Comparison of ENCODE assay signal across 11 cellular contexts in the genomic region with DNA sequence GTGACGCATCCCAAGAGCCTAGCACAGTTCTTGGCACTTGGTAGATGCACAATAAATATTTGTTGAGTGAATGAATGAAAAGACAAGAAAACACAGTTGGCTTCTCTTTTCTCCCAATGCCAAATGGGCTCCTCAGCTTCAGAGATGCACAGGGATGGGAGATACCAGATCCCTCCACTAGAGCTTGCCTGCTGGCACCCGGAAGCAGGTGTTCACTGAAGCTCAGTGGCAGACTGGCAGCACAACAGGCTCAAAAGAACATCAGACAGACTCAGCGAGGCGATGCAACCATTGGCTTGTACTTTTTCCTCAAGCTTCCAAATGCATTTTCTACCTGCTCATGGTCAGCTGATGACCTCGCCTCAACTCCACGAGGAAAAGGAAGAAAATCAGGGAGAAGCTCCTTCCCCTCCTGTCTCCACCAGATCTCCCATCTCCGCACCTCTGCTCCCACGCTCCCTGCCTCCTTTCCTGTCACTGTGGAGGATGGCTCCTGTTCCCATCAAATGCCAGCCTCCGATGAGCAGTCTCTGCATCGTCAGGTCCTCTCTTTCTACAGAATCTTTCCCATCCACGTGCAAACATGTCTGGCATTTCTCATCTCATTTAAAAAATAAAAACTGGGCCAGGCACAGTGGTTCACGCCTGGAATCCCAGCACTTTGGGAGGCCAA. TPM values are rescaled to one million over a fixed set of nuclear protein-coding genes. Genes with fewer than 3 reads are reported as not detected.
DNase-seq lines count a peak whose midpoint lies in the region; ATAC-seq, FAIRE-seq and TF ChIP-seq lines count a peak whose summit lies in the region.
"Had no signal": no experiment of that assay in that cellular context is flagged by ENCODE, and none has a peak within 500 bp of the region (broad histone marks: within the 10 kb centered on the region; RNA-seq: fewer than 3 reads in every experiment).

No MANE protein-coding gene starts in this region.

- no peak for FAIRE-seq in A549 (lab: Jason Lieb, UNC)
- no peak for FAIRE-seq in small intestine (lab: Jason Lieb, UNC)

- in situ Hi-C loops in G401 (cut with HindIII; ENCODE audit: low sequenced_read_pairs): no loop called here
- in situ Hi-C loops in transverse colon (cut with MboI; ENCODE audit: low pct_ligation_motif_present in 1 of 4, low pct_unique_long_range_greater_than_20kb in 1 of 4, low sequenced_read_pairs in 3 of 4): no loop called here

- H3K27me3 ChIP-seq in dorsolateral prefrontal cortex (no peaks in the 10 kb centered on the region), transverse colon (no peaks in the 10 kb centered on the region), small intestine (ENCODE audit: control insufficient read depth in 2 of 2, insufficient read depth in 2 of 2, low read length in 2 of 2) (no peaks in the 10 kb centered on the region)

- H3K4me3 Mint-ChIP-seq in stimulated activated naive CD8-positive, alpha-beta T cell treated with anti-CD3 and anti-CD28 coated beads, Interleukin-15, amount 100 ng/mL, for 72 hours: no peak overlapping the region

- DNase-seq in A549 (ENCODE audit: low read depth in 1 of 2, low spot score in 1 of 2) (peak; percentile 43 to 46), G401 (ENCODE audit: low spot score) (peak; percentile 67), NCI-H446 treated with DMSO at 0.1 percent for 48 hours (lab: John Stamatoyannopoulos, UW) (peak; percentile 21), dorsolateral prefrontal cortex (peak in 7 of 10 donors; percentile 32 to 79 (median 53)), transverse colon (no peak), COLO829 (ENCODE audit: low spot score) (no peak), small intestine (no peak)
- DNase-seq in stimulated activated naive CD8-positive, alpha-beta T cell treated with anti-CD3 and anti-CD28 coated beads, Interleukin-15, amount 100 ng/mL, for 72 hours: no peak
- DNase-seq: activated CD8-positive, alpha-beta memory T cell treated with anti-CD3 and anti-CD28 coated beads for 24 hours; stimulated activated CD4-positive, alpha-beta T cell treated with anti-CD3 and anti-CD28 coated beads, Interleukin-4, amount 100 ng/mL, for 4 hours had no signal

- CTCF ChIA-PET in A549 (lab: Yijun Ruan, JAX): interaction anchor here (1.1 to 2.2 kb wide), 2 partner anchors 11 to 70 kb away, joined by 6 to 19 read pairs; no protein-coding TSS in a partner anchor

- no peak overlapping the region for H3K27ac Mint-ChIP-seq in stimulated activated naive CD8-positive, alpha-beta T cell treated with anti-CD3 and anti-CD28 coated beads, Interleukin-15, amount 100 ng/mL, for 72 hours

- no peaks in the 10 kb centered on the region for H3K9me3 Mint-ChIP-seq in stimulated activated naive CD8-positive, alpha-beta T cell treated with anti-CD3 and anti-CD28 coated beads, Interleukin-15, amount 100 ng/mL, for 72 hours

- TF ChIP-seq CTCF in A549 (IDR thresholded peaks at IDR 0.05) (no peak), dorsolateral prefrontal cortex (IDR thresholded peaks at IDR 0.05 in 54 of 56, conservative IDR thresholded peaks at IDR 0.05 in 2 of 56; ENCODE audit: low read depth in 1 of 56, partially characterized antibody in 56 of 56) (peak in 16 of 56 donors; percentile 8 to 42 (median 18)), transverse colon (IDR thresholded peaks at IDR 0.05) (no peak)

- WGBS in A549 (ENCODE audit: missing lambda C conversion rate): 81% methylated on average over 12 of the region's 12 CpGs
- 85 to 90% methylated on average over 2 to 12 of the region's 12 CpGs for WGBS in transverse colon (ENCODE audit: low coverage in 1 of 2), 2 donors
- WGBS in small intestine, 3 donors: 76 to 85% (median 78%) methylated on average over 12 of the region's 12 CpGs

- no peak for TF ChIP-seq RAD21 in A549 (conservative IDR thresholded peaks at IDR 0.05 in 1 of 2, IDR thresholded peaks at IDR 0.05 in 1 of 2)

- H3K4me2 ChIP-seq in A549: no peak overlapping the region

- peak; percentile 82 to 89 for ATAC-seq in A549
- no peak for ATAC-seq in stimulated activated naive CD8-positive, alpha-beta T cell treated with anti-CD3 and anti-CD28 coated beads, Interleukin-15, amount 100 ng/mL, for 72 hours

- no peaks in the 10 kb centered on the region for H3K36me3 ChIP-seq in transverse colon
- no peaks in the 10 kb centered on the region for H3K36me3 ChIP-seq in small intestine (ENCODE audit: control insufficient read depth in 2 of 2, insufficient read depth in 2 of 2, low read length in 2 of 2)

- TF ChIP-seq POLR2A in A549 (IDR thresholded peaks at IDR 0.05; ENCODE audit: low read length) (no peak), transverse colon (IDR thresholded peaks at IDR 0.05) (no peak)

- POLR2A ChIA-PET in A549 (lab: Yijun Ruan, JAX): interaction anchor here (1.0 kb wide), 1 partner anchor 17 kb away, joined by 3 read pairs; a partner anchor contains a TSS

- H3K27me3 Mint-ChIP-seq in stimulated activated naive CD8-positive, alpha-beta T cell treated with anti-CD3 and anti-CD28 coated beads, Interleukin-15, amount 100 ng/mL, for 72 hours: no peaks in the 10 kb centered on the region

- no peak for TF ChIP-seq EP300 in A549 (IDR thresholded peaks at IDR 0.05)
- no peak for TF ChIP-seq EP300 in transverse colon (IDR thresholded peaks at IDR 0.05; ENCODE audit: low read depth)

- H3K27ac ChIP-seq in A549 (no peak overlapping the region), dorsolateral prefrontal cortex (peak overlapping the region in 46 of 59 donors; percentile 4 to 71 (median 50)), transverse colon (no peak overlapping the region), small intestine (ENCODE audit: low read depth in 1 of 2, low read length in 1 of 2) (no peak overlapping the region)

- H3K4me1 Mint-ChIP-seq in stimulated activated naive CD8-positive, alpha-beta T cell treated with anti-CD3 and anti-CD28 coated beads, Interleukin-15, amount 100 ng/mL, for 72 hours: no peaks in the 10 kb centered on the region

- no peak overlapping the region for H3K4me3 ChIP-seq in A549
- no peak overlapping the region for H3K4me3 ChIP-seq in dorsolateral prefrontal cortex
- H3K4me3 ChIP-seq in transverse colon: no peak overlapping the region
- H3K4me3 ChIP-seq in small intestine (ENCODE audit: low read depth in 1 of 2, low read length in 2 of 2): no peak overlapping the region

- intact Hi-C loops in dorsolateral prefrontal cortex (cut with DNase I) (no loop called here), transverse colon (cut with DNase I; ENCODE audit: low total_unique reads) (no loop called here)

- H3K9me3 ChIP-seq in A549 (no peaks in the 10 kb centered on the region), transverse colon (no peaks in the 10 kb centered on the region), small intestine (ENCODE audit: control insufficient read depth, low read depth) (no peaks in the 10 kb centered on the region)

- H3K4me1 ChIP-seq in A549 (no peaks in the 10 kb centered on the region), transverse colon (no peaks in the 10 kb centered on the region), small intestine (ENCODE audit: control insufficient read depth in 2 of 2, insufficient read depth in 1 of 2, low read depth in 1 of 2, low read length in 1 of 2) (no peaks in the 10 kb centered on the region)

TF ChIP-seq in A549, 52 proteins besides CTCF, POLR2A, EP300 and RAD21 (continues in another document):
- TF ChIP-seq CEBPB (IDR thresholded peaks at IDR 0.05): no peak
- no peak for TF ChIP-seq SMC3 (IDR thresholded peaks at IDR 0.05)
- no peak for TF ChIP-seq CHD4 (IDR thresholded peaks at IDR 0.05; ENCODE audit: borderline replicate concordance)
- no peak for TF ChIP-seq CBX8 (IDR thresholded peaks at IDR 0.05)
- TF ChIP-seq MYC (IDR thresholded peaks at IDR 0.05; ENCODE audit: borderline replicate concordance, low read length): no peak
- TF ChIP-seq NFE2L2 (conservative IDR thresholded peaks at IDR 0.05; ENCODE audit: low read length): no peak
- no peak for TF ChIP-seq BHLHE40 (IDR thresholded peaks at IDR 0.05; ENCODE audit: low read depth, low read length)
- TF ChIP-seq FOSB (CRISPR knock-in tag; IDR thresholded peaks at IDR 0.05): no peak

RNA-seq across cellular contexts. Expression of a gene that starts 5.8 kb away (rescaled TPM):
- 0.08 and 0.12 TPM in 2 replicates for polyA plus RNA-seq in A549 (2011; rRNA removed)
- 0.09 and 0.11 TPM in 2 replicates for polyA plus RNA-seq in A549 (2012; cell fraction: cytosol; rRNA removed)
- polyA plus RNA-seq in A549 (2012; cell fraction: nucleus; rRNA removed): 1.2 TPM in 2 replicates
- 0.17 to 0.26 TPM (median 0.21 TPM) in 3 replicates for polyA plus RNA-seq in A549 (2017; fragmentation: RNase III; extraction: RNeasy Plus Mini Kit Qiagen cat#74134 plus additional on column Dnase treatment)
- polyA minus RNA-seq in A549 (2011; rRNA and poly(A)+ RNA removed): 0.49 and 0.91 TPM in 2 replicates
- not detected in 2 replicates for total RNA-seq in G401 (2014; rRNA removed; shearing (Covaris generic))
- 1 to 10 TPM in 5 of 120 experiments, under 1 TPM in 44, not detected in 71; 0.26 to 2.1 (median 0.56) TPM for total RNA-seq in dorsolateral prefrontal cortex
- total RNA-seq in transverse colon: not detected
- polyA plus RNA-seq in small intestine: under 1 TPM; 0.36 to 0.89 (median 0.81) TPM
- polyA plus RNA-seq: neural cell had no signal

RNA-seq across cellular contexts. Expression of a gene that starts 16.9 kb away (rescaled TPM):
- 201 and 283 TPM in 2 replicates for polyA plus RNA-seq in A549 (2011; rRNA removed)
- polyA plus RNA-seq in A549 (2012; cell fraction: cytosol; rRNA removed): 199 and 231 TPM in 2 replicates
- polyA plus RNA-seq in A549 (2012; cell fraction: nucleus; rRNA removed): 191 and 193 TPM in 2 replicates
- polyA plus RNA-seq in A549 (2017; fragmentation: RNase III; extraction: RNeasy Plus Mini Kit Qiagen cat#74134 plus additional on column Dnase treatment): 342 to 383 TPM (median 371 TPM) in 3 replicates
- polyA minus RNA-seq in A549 (2011; rRNA and poly(A)+ RNA removed): 120 and 124 TPM in 2 replicates
- 149 and 239 TPM in 2 replicates for total RNA-seq in G401 (2014; rRNA removed; shearing (Covaris generic))
- total RNA-seq in dorsolateral prefrontal cortex: 100 to 1,000 TPM in 90 of 120 experiments, 10 to 100 TPM in 30; 65.6 to 166 (median 113) TPM
- 100 to 1,000 TPM in 2 of 4 donors, 10 to 100 TPM in 2; 56.5 to 252 (median 91.4) TPM for total RNA-seq in transverse colon
- 100 to 1,000 TPM; 103 to 156 (median 104) TPM for polyA plus RNA-seq in small intestine

RNA-seq across cellular contexts. Expression of a gene that starts 34.8 kb away (rescaled TPM):
- polyA plus RNA-seq in A549 (2011; rRNA removed) (10.8 and 11.7 TPM in 2 replicates), A549 (2017; fragmentation: RNase III; extraction: RNeasy Plus Mini Kit Qiagen cat#74134 plus additional on column Dnase treatment) (29.7 to 35.4 TPM (median 35.2 TPM) in 3 replicates), small intestine (10 to 100 TPM in 1 of 3 donors, 1 to 10 TPM in 2; 7.8 to 30.9 (median 10.0) TPM)
- polyA plus RNA-seq in A549 (2012; cell fraction: cytosol; rRNA removed): 29.6 and 43.5 TPM in 2 replicates
- 101 and 127 TPM in 2 replicates for polyA plus RNA-seq in A549 (2012; cell fraction: nucleus; rRNA removed)
- 7.3 and 7.7 TPM in 2 replicates for polyA minus RNA-seq in A549 (2011; rRNA and poly(A)+ RNA removed)
- total RNA-seq in G401 (2014; rRNA removed; shearing (Covaris generic)): 22.9 and 43.0 TPM in 2 replicates
- total RNA-seq in dorsolateral prefrontal cortex (10 to 100 TPM; 29.5 to 62.3 (median 39.7) TPM), transverse colon (10 to 100 TPM; 19.9 to 56.9 (median 43.1) TPM)

Comparison
In these comparisons a context has a peak if more than half of its experiments do, and no peak if none do; other contexts are left out.
1. DNase-seq: peak in A549 (2 of 2), G401 (single experiment), NCI-H446 treated with DMSO at 0.1 percent for 48 hours (single experiment) and dorsolateral prefrontal cortex (7 of 10); none in transverse colon (single experiment), COLO829 (single experiment), stimulated activated naive CD8-positive, alpha-beta T cell treated with anti-CD3 and anti-CD28 coated beads, Interleukin-15, amount 100 ng/mL, for 72 hours (0 of 2) and small intestine (single experiment).
2. H3K27ac ChIP-seq: peak in dorsolateral prefrontal cortex (46 of 59); none in A549 (0 of 2), transverse colon (0 of 4) and small intestine (0 of 2).